22 cellular contexts compared by ENCODE assay signal in the genomic region with DNA sequence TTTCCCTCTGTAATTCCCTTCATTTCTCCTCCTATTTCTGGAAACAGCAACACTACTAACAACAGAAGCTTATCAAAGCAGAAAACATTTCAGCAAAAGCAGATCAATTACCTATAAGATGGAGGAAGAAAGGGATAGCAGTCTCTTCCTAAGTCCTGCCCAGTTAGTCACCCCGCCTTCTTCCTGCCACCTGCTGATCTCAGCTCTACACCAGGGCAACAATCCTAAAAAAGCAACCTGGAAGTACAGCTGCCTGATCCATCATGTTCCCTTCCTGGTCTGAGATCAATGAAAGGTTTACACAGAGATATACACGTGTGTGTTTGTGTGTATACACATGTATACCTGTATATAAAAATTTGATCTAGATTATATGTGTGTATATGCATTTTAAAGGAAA. TPM values are rescaled to one million over a fixed set of nuclear protein-coding genes. Genes with fewer than 3 reads are reported as not detected.
DNase-seq lines count a peak whose midpoint lies in the region; ATAC-seq and TF ChIP-seq lines count a peak whose summit lies in the region.
"Had no signal": no experiment of that assay in that cellular context is flagged by ENCODE, and none has a peak within 500 bp of the region (broad histone marks: within the 10 kb centered on the region; RNA-seq: fewer than 3 reads in every experiment).

No MANE protein-coding gene starts in this region.

- peaks cover 18% of the 10 kb centered on the region for H3K36me3 Mint-ChIP-seq in neural progenitor cell

- H3K4me1 ChIP-seq in HCT116 (ENCODE audit: control insufficient read depth in 1 of 2, insufficient read depth in 2 of 2, low read length in 2 of 2) (peaks cover 8% of the 10 kb centered on the region in 2 experiments), neural progenitor cell (peaks cover 14% of the 10 kb centered on the region), sigmoid colon (no peaks in the 10 kb centered on the region)

- H2AFZ ChIP-seq in HCT116 (ENCODE audit: low read depth, low read length, poor library complexity, severe bottlenecking): no peak overlapping the region
- H2AFZ ChIP-seq in neural progenitor cell (replicated peaks): no peak overlapping the region

- H3K4me2 ChIP-seq in HCT116 (ENCODE audit: low read length) (peak overlapping the region; percentile 26; the same call in 1 of the 2 replicates), neural progenitor cell (peak overlapping the region; percentile 33)

- no peak for TF ChIP-seq EP300 in sigmoid colon (IDR thresholded peaks at IDR 0.05)

- no peaks in the 10 kb centered on the region for H3K9me3 ChIP-seq in HCT116 (ENCODE audit: control insufficient read depth in 1 of 2, insufficient read depth in 1 of 2, low read depth in 1 of 2, low read length in 2 of 2)
- no peaks in the 10 kb centered on the region for H3K9me3 ChIP-seq in neural progenitor cell (ENCODE audit: low read depth)
- H3K9me3 ChIP-seq in sigmoid colon: no peaks in the 10 kb centered on the region
- H3K9me3 ChIP-seq: thoracic aorta had no signal

- no peak overlapping the region for H3K9ac ChIP-seq in HCT116 (ENCODE audit: low read length)
- H3K9ac ChIP-seq in neural progenitor cell: no peak overlapping the region

- peaks cover 2% of the 10 kb centered on the region for H3K27me3 Mint-ChIP-seq in neural progenitor cell (ENCODE audit: insufficient read depth, low read depth)
- H3K27me3 Mint-ChIP-seq: activated B cell treated with CpG ODN at 0.5 μM for 24 hours; activated CD8-positive, alpha-beta T cell treated with anti-CD3 and anti-CD28 coated beads for 36 hours; activated naive CD4-positive, alpha-beta T cell treated with anti-CD3 and anti-CD28 coated beads, Interleukin-2, amount 50 U/mL, for 24 hours; CD4-positive, CD25-positive, alpha-beta regulatory T cell; stimulated activated memory B cell treated with anti-CD40 and anti-IgM and Interleukin-4, amounts not matched to agents 10 μg/mL and 1 μg/mL and 100 μg/mL, for 72 hours; T-helper 17 cell had no signal

- TF ChIP-seq RAD21 in HCT116 (IDR thresholded peaks at IDR 0.05; ENCODE audit: low read depth): no peak

- H3K36me3 ChIP-seq in HCT116 (ENCODE audit: control insufficient read depth in 1 of 2, insufficient read depth in 2 of 2, low read length in 2 of 2): no peaks in the 10 kb centered on the region
- H3K36me3 ChIP-seq in neural progenitor cell: peaks cover 7% of the 10 kb centered on the region
- H3K36me3 ChIP-seq in sigmoid colon: no peaks in the 10 kb centered on the region

- intact Hi-C loops in HCT116 (cut with micrococcal nuclease) (no loop called here), sigmoid colon (cut with DNase I) (no loop called here)

- H3K79me2 ChIP-seq in HCT116 (ENCODE audit: insufficient read depth, low read length) (no peaks in the 10 kb centered on the region), neural progenitor cell (ENCODE audit: low read depth) (peaks cover 14% of the 10 kb centered on the region)

- TF ChIP-seq CTCF in HCT116 (IDR thresholded peaks at IDR 0.05 in 2 of 3, conservative IDR thresholded peaks at IDR 0.05 in 1 of 3; ENCODE audit: borderline replicate concordance in 1 of 3, insufficient read depth in 1 of 3, low read depth in 2 of 3, low read length in 2 of 3) (no peak), astrocyte of the spinal cord (IDR thresholded peaks at IDR 0.05; ENCODE audit: low read depth, low read length) (no peak), neural progenitor cell (IDR thresholded peaks at IDR 0.05) (no peak), sigmoid colon (IDR thresholded peaks at IDR 0.05) (no peak)

- H4K20me1 ChIP-seq in HCT116 (ENCODE audit: insufficient read depth): no peaks in the 10 kb centered on the region
- peaks cover 3% of the 10 kb centered on the region for H4K20me1 ChIP-seq in neural progenitor cell (ENCODE audit: low read depth)

- H3K9me2 ChIP-seq in HCT116 (ENCODE audit: insufficient read depth): no peaks in the 10 kb centered on the region

- H3K4me3 ChIP-seq in HCT116 (replicated peaks in 1 of 2; ENCODE audit: low read depth in 1 of 2, low read length in 2 of 2): no peak overlapping the region
- H3K4me3 ChIP-seq in astrocyte of the spinal cord (ENCODE audit: low read depth, low read length): no peak overlapping the region
- H3K4me3 ChIP-seq in neural progenitor cell: no peak overlapping the region
- H3K4me3 ChIP-seq in sigmoid colon: no peak overlapping the region
- H3K4me3 ChIP-seq: thoracic aorta had no signal

- in situ Hi-C loops in astrocyte of the spinal cord (cut with HindIII; ENCODE audit: low sequenced_read_pairs): no loop called here

- no TSS peak for BruUV-seq in HCT116 (replicated peaks; lab: Mats Ljungman, UMichigan)

- CTCF ChIA-PET in HCT116 (lab: Charles Lee): no interaction called here

- POLR2A ChIA-PET in HCT116 (lab: Charles Lee): no interaction called here

- H3K9me3 Mint-ChIP-seq in neural progenitor cell: no peaks in the 10 kb centered on the region
- H3K9me3 Mint-ChIP-seq: activated B cell treated with CpG ODN at 0.5 μM for 24 hours; activated CD8-positive, alpha-beta T cell treated with anti-CD3 and anti-CD28 coated beads for 36 hours; activated naive CD4-positive, alpha-beta T cell treated with anti-CD3 and anti-CD28 coated beads, Interleukin-2, amount 50 U/mL, for 24 hours; activated T-cell treated with anti-CD3 and anti-CD28 coated beads, Interleukin-2, amount 50 U/mL, for 4 hours; CD4-positive, CD25-positive, alpha-beta regulatory T cell had no signal

- H3K27me3 ChIP-seq in HCT116 (ENCODE audit: insufficient read depth, low read length) (no peaks in the 10 kb centered on the region), neural progenitor cell (no peaks in the 10 kb centered on the region), sigmoid colon (no peaks in the 10 kb centered on the region)

- no peak overlapping the region for H3K27ac ChIP-seq in HCT116 (ENCODE audit: low read depth, low read length)
- no peak overlapping the region for H3K27ac ChIP-seq in neural progenitor cell
- H3K27ac ChIP-seq in sigmoid colon: no peak overlapping the region
- H3K27ac ChIP-seq: HL-60, thoracic aorta had no signal

- peaks cover 6% of the 10 kb centered on the region for H3F3A ChIP-seq in neural progenitor cell (ENCODE audit: low read depth)

- H3K27ac Mint-ChIP-seq in neural progenitor cell: no peak overlapping the region
- H3K27ac Mint-ChIP-seq: activated B cell treated with CpG ODN at 0.5 μM for 24 hours; activated CD8-positive, alpha-beta T cell treated with anti-CD3 and anti-CD28 coated beads for 36 hours; activated naive CD4-positive, alpha-beta T cell treated with anti-CD3 and anti-CD28 coated beads, Interleukin-2, amount 50 U/mL, for 24 hours; CD4-positive, CD25-positive, alpha-beta regulatory T cell; mesothelial cell of epicardium; stimulated activated memory B cell treated with anti-CD40 and anti-IgM and Interleukin-4, amounts not matched to agents 10 μg/mL and 1 μg/mL and 100 μg/mL, for 72 hours; T-helper 17 cell had no signal

- ATAC-seq in HCT116 (peak; percentile 76), GM18520 (IDR thresholded peaks at IDR 0.05; ENCODE audit: unreplicated experiment) (no peak), GM18858 (IDR thresholded peaks at IDR 0.05; ENCODE audit: unreplicated experiment) (no peak)
- ATAC-seq: activated CD8-positive, alpha-beta T cell treated with anti-CD3 and anti-CD28 coated beads for 36 hours; activated T-cell treated with anti-CD3 and anti-CD28 coated beads, Interleukin-2, amount 50 U/mL, for 4 hours; stimulated activated memory B cell treated with anti-CD40 and anti-IgM and Interleukin-4, amounts not matched to agents 10 μg/mL and 1 μg/mL and 100 μg/mL, for 72 hours; T-helper 17 cell had no signal

- H3K4me1 Mint-ChIP-seq in neural progenitor cell: peaks cover 7% of the 10 kb centered on the region
- H3K4me1 Mint-ChIP-seq: activated B cell treated with CpG ODN at 0.5 μM for 24 hours; stimulated activated memory B cell treated with anti-CD40 and anti-IgM and Interleukin-4, amounts not matched to agents 10 μg/mL and 1 μg/mL and 100 μg/mL, for 72 hours had no signal

- WGBS in sigmoid colon, 2 donors: 28 to 59% methylated on average over 2 of the region's 2 CpGs

- H3K4me3 Mint-ChIP-seq in neural progenitor cell: no peak overlapping the region
- H3K4me3 Mint-ChIP-seq: activated B cell treated with CpG ODN at 0.5 μM for 24 hours; activated CD8-positive, alpha-beta T cell treated with anti-CD3 and anti-CD28 coated beads for 36 hours; activated naive CD4-positive, alpha-beta T cell treated with anti-CD3 and anti-CD28 coated beads, Interleukin-2, amount 50 U/mL, for 24 hours; activated T-cell treated with anti-CD3 and anti-CD28 coated beads, Interleukin-2, amount 50 U/mL, for 4 hours; CD4-positive, CD25-positive, alpha-beta regulatory T cell; mesothelial cell of epicardium; stimulated activated memory B cell treated with anti-CD40 and anti-IgM and Interleukin-4, amounts not matched to agents 10 μg/mL and 1 μg/mL and 100 μg/mL, for 72 hours; T-helper 17 cell had no signal

- peak; percentile 7 for DNase-seq in NCI-H2107 treated with DMSO at 0.1 percent for 48 hours (lab: John Stamatoyannopoulos, UW; ENCODE audit: unreplicated experiment)
- DNase-seq in NCI-H2107 (lab: John Stamatoyannopoulos, UW): no peak
- peak; percentile 13 for DNase-seq in HCT116 (ENCODE audit: low read depth, low spot score)
- peak; percentile 13 for DNase-seq in astrocyte of the spinal cord (ENCODE audit: low read depth, low spot score)
- DNase-seq in neural progenitor cell (ENCODE audit: low spot score): peak; percentile 47
- DNase-seq in sigmoid colon: no peak
- DNase-seq: activated B cell treated with CpG ODN at 0.5 μM for 24 hours; activated CD8-positive, alpha-beta T cell treated with anti-CD3 and anti-CD28 coated beads for 36 hours; activated T-cell treated with anti-CD3 and anti-CD28 coated beads, Interleukin-2, amount 50 U/mL, for 4 hours; CD4-positive, CD25-positive, alpha-beta regulatory T cell; hippocampal formation; NCI-H226; SIG-M5; stimulated activated CD4-positive, alpha-beta T cell treated with anti-CD3 and anti-CD28 coated beads, Interleukin-15, amount 100 ng/mL, for 24 hours; T-helper 17 cell had no signal

- TF ChIP-seq POLR2A in HCT116 (IDR thresholded peaks at IDR 0.05; ENCODE audit: borderline replicate concordance, extremely low read depth, insufficient read depth, insufficient read length) (no peak), sigmoid colon (IDR thresholded peaks at IDR 0.05) (no peak)

- RAD21 ChIA-PET in HCT116 (lab: Charles Lee; ENCODE audit: low non-redundant PET in 1 of 2, low total read pairs in 2 of 2, uncharacterized antibody in 2 of 2, unreplicated experiment in 2 of 2): no interaction called here

TF ChIP-seq in HCT116, 20 proteins besides CTCF, POLR2A, EP300 and RAD21 (continues in another document):
- 0 out of 2 replicates have a peak, but pooled peaks have one; percentile 22 for TF ChIP-seq ELF1 (IDR thresholded peaks at IDR 0.05; ENCODE audit: borderline replicate concordance, low read depth)

RNA-seq across cellular contexts. Expression of a gene that starts 59.4 kb away (rescaled TPM):
- total RNA-seq in HCT116 (2021; ENCODE audit: unreplicated experiment) (268 TPM), neural progenitor cell (ENCODE audit: low replicate concordance) (179 and 181 TPM in 2 replicates), sigmoid colon (100 to 1,000 TPM; 121 to 179 (median 163) TPM)
- 127 and 183 TPM in 2 replicates for polyA plus RNA-seq in HCT116 (2012)
- polyA plus RNA-seq in sigmoid colon: 100 to 1,000 TPM; 136 to 225 (median 213) TPM

Comparison
In these comparisons a context has a peak if more than half of its experiments do, and no peak if none do; other contexts are left out.
1. DNase-seq: peak in NCI-H2107 treated with DMSO at 0.1 percent for 48 hours (single experiment), HCT116 (single experiment), astrocyte of the spinal cord (single experiment) and neural progenitor cell (single experiment); none in NCI-H2107 (single experiment) and sigmoid colon (single experiment).